Comparison of ENCODE assay signal across 15 cellular contexts in genomic region chr4:187017156-187017555, GRCh38.
"Had no signal": no experiment of that assay in that cellular context is flagged by ENCODE, and none has a peak within 500 bp of the region (broad histone marks: within the 10 kb centered on the region; RNA-seq: fewer than 3 reads in every experiment).

No MANE protein-coding gene starts in this region.

- H3K27me3 Mint-ChIP-seq: activated CD4-positive, alpha-beta T cell treated with anti-CD3 and anti-CD28 coated beads for 36 hours; activated naive CD8-positive, alpha-beta T cell treated with anti-CD3 and anti-CD28 coated beads for 36 hours had no signal

- DNase-seq: activated CD4-positive, alpha-beta T cell treated with anti-CD3 and anti-CD28 coated beads for 36 hours; activated CD4-positive, alpha-beta T cell treated with anti-CD3 and anti-CD28 coated beads, Interleukin-2, amount 50 U/mL, for 48 hours; activated gamma-delta T cell treated with Interleukin-2 at 50 U/mL for 16 hours; activated naive CD8-positive, alpha-beta T cell treated with anti-CD3 and anti-CD28 coated beads for 36 hours; amniotic stem cell; dermis blood vessel endothelial cell; effector memory CD4-positive, alpha-beta T cell; kidney; left lung; right cardiac atrium; stimulated activated CD4-positive, alpha-beta T cell treated with anti-CD3 and anti-CD28 coated beads, Interleukin-2, amount 100 ng/mL, for 24 hours; stimulated activated naive CD4-positive, alpha-beta T cell treated with Interleukin-2 at 50 U/mL for 16 hours; thyroid gland had no signal

- H3K36me3 Mint-ChIP-seq: activated naive CD8-positive, alpha-beta T cell treated with anti-CD3 and anti-CD28 coated beads for 36 hours had no signal

- H3K27ac ChIP-seq: left lung, prostate gland, thyroid gland had no signal

- H3K27ac Mint-ChIP-seq: activated CD4-positive, alpha-beta T cell treated with anti-CD3 and anti-CD28 coated beads for 36 hours; activated naive CD8-positive, alpha-beta T cell treated with anti-CD3 and anti-CD28 coated beads for 36 hours; activated T-helper 1 cell treated with anti-CD3 and anti-CD28 coated beads, Interleukin-12 subunit alpha, Interleukin-12 subunit beta, Interleukin-2, Interleukin-4 antibody, amounts not matched to agents 30 ng/mL and 10 ng/mL and 1 ng/mL, durations not matched to agents 14 hours and 24 hours and 36 hours had no signal

- H3K27me3 ChIP-seq: left lung, thyroid gland had no signal

- H3K4me1 ChIP-seq: left lung, prostate gland, thyroid gland had no signal

- ATAC-seq: activated CD4-positive, alpha-beta T cell treated with anti-CD3 and anti-CD28 coated beads for 36 hours; left lung; right cardiac atrium had no signal

- H3K4me3 Mint-ChIP-seq: activated CD4-positive, alpha-beta T cell treated with anti-CD3 and anti-CD28 coated beads for 36 hours; activated naive CD8-positive, alpha-beta T cell treated with anti-CD3 and anti-CD28 coated beads for 36 hours; activated T-helper 1 cell treated with anti-CD3 and anti-CD28 coated beads, Interleukin-12 subunit alpha, Interleukin-12 subunit beta, Interleukin-2, Interleukin-4 antibody, amounts not matched to agents 30 ng/mL and 10 ng/mL and 1 ng/mL, durations not matched to agents 14 hours and 24 hours and 36 hours had no signal

- H3K36me3 ChIP-seq: left lung, prostate gland, thyroid gland had no signal

- H3K4me1 Mint-ChIP-seq: activated CD4-positive, alpha-beta T cell treated with anti-CD3 and anti-CD28 coated beads for 36 hours; activated naive CD8-positive, alpha-beta T cell treated with anti-CD3 and anti-CD28 coated beads for 36 hours had no signal

- H3K4me3 ChIP-seq: left lung, prostate gland, thyroid gland had no signal

- H3K9me3 ChIP-seq: left lung, prostate gland, thyroid gland had no signal
